Comparison of ENCODE assay signal across 8 cellular contexts in the genomic region with DNA sequence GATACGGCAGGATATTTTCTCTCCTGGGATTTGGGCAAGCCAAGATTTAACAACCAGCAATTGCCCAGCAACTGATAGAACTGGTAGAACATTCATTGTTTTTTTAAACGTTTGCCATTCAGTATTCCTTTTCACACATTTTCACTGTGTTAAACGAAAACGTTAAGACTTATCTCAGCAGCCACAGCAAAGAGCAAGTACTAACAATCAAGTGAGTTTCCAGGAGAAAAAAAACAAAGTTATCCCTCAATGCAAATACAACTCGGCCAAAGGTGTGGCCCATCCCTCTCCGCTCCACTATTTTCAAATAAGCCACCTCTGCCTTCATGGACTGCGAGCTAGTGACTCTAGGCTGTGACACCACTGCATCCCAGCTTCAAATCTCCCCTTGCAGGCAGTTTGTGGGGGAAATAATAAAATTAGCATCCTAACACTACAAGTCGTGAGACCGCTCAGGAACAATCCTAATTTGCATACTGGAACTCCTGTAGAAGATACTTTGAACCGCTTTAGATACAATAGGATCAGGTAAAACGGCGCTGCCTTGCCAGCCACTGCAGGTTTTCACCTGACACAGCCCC. TPM values are rescaled to one million over a fixed set of nuclear protein-coding genes. Genes with fewer than 3 reads are reported as not detected.
DNase-seq lines count a peak whose midpoint lies in the region; ATAC-seq and TF ChIP-seq lines count a peak whose summit lies in the region.

No MANE protein-coding gene starts in this region.

- no peak overlapping the region for H3K9ac ChIP-seq in HUES48 (ENCODE audit: low read depth, low read length)

- H3K4me3 ChIP-seq in HUES48 (ENCODE audit: low read depth, low read length) (peak overlapping the region; percentile 72), lower lobe of right lung (peak overlapping the region; percentile 70), vagina (peak overlapping the region; percentile 79 to 81)

- peak in 1 of 2 donors; percentile 1 for ATAC-seq in lower lobe of right lung

- peak overlapping the region; percentile 92 for H3K4me3 Mint-ChIP-seq in activated T-cell treated with anti-CD3 and anti-CD28 coated beads, Interleukin-2, amount 50 U/mL, for 24 hours
- peak overlapping the region; percentile 89 to 94 (median 92) for H3K4me3 Mint-ChIP-seq in brain

- H3K36me3 ChIP-seq in HUES48 (ENCODE audit: control insufficient read depth, insufficient read depth, low read length) = no peaks in the 10 kb centered on the region
- no peaks in the 10 kb centered on the region for H3K36me3 ChIP-seq in lower lobe of right lung
- H3K36me3 ChIP-seq in vagina = no peaks in the 10 kb centered on the region

- no peak for TF ChIP-seq POLR2A in vagina (IDR thresholded peaks at IDR 0.05)

- H3K27ac ChIP-seq in HUES48 (ENCODE audit: low read depth, low read length) = peak overlapping the region; percentile 15
- H3K27ac ChIP-seq in lower lobe of right lung = peak overlapping the region; percentile 82
- peak overlapping the region; percentile 81 for H3K27ac ChIP-seq in vagina

- no peaks in the 10 kb centered on the region; the same call in 1 of the 2 replicates for H3K27me3 ChIP-seq in HUES48 (ENCODE audit: control insufficient read depth, insufficient read depth, low read length)
- no peaks in the 10 kb centered on the region for H3K27me3 ChIP-seq in lower lobe of right lung (ENCODE audit: low read depth)
- no peaks in the 10 kb centered on the region for H3K27me3 ChIP-seq in vagina

- DNase-seq in activated T-cell treated with anti-CD3 and anti-CD28 coated beads, Interleukin-2, amount 50 U/mL, for 24 hours = no peak
- no peak for DNase-seq in activated T-cell treated with anti-CD3 and anti-CD28 coated beads, Interleukin-2, amount 50 U/mL, for 1 hour
- DNase-seq in lower lobe of right lung = no peak
- DNase-seq in vagina (ENCODE audit: extremely low spot score in 2 of 2) = no peak
- DNase-seq in NCI-H187 treated with DMSO at 0.1 percent for 48 hours (lab: John Stamatoyannopoulos, UW) = no peak
- DNase-seq in activated CD4-positive, alpha-beta T cell treated with anti-CD3 and anti-CD28 coated beads, Interleukin-2, amount 50 U/mL, for 48 hours = no peak

- H3K27me3 Mint-ChIP-seq in activated T-cell treated with anti-CD3 and anti-CD28 coated beads, Interleukin-2, amount 50 U/mL, for 24 hours = peaks cover 14% of the 10 kb centered on the region
- peaks cover 18% of the 10 kb centered on the region for H3K27me3 Mint-ChIP-seq in brain

- no peaks in the 10 kb centered on the region for H3K9me3 Mint-ChIP-seq in activated T-cell treated with anti-CD3 and anti-CD28 coated beads, Interleukin-2, amount 50 U/mL, for 24 hours
- H3K9me3 Mint-ChIP-seq in brain = no peaks in the 10 kb centered on the region

- intact Hi-C loops in lower lobe of right lung (cut with DNase I) = no loop called here
- intact Hi-C loops in vagina (cut with DNase I) = no loop called here

- TF ChIP-seq CTCF in brain (conservative IDR thresholded peaks at IDR 0.05) = no peak
- no peak for TF ChIP-seq CTCF in lower lobe of right lung (IDR thresholded peaks at IDR 0.05)
- peak in 1 of 3 experiments; percentile 14 for TF ChIP-seq CTCF in vagina (IDR thresholded peaks at IDR 0.05)

- H3K4me1 ChIP-seq in HUES48 (ENCODE audit: control insufficient read depth, insufficient read depth, low read length) (peaks cover 23% of the 10 kb centered on the region), lower lobe of right lung (peaks cover 36% of the 10 kb centered on the region), vagina (peaks cover 33% of the 10 kb centered on the region)

- H3K9me3 ChIP-seq in HUES48 (ENCODE audit: control insufficient read depth, insufficient read depth, low read length) = no peaks in the 10 kb centered on the region
- H3K9me3 ChIP-seq in lower lobe of right lung = no peaks in the 10 kb centered on the region
- no peaks in the 10 kb centered on the region for H3K9me3 ChIP-seq in vagina

- H3K27ac Mint-ChIP-seq in activated T-cell treated with anti-CD3 and anti-CD28 coated beads, Interleukin-2, amount 50 U/mL, for 24 hours = peak overlapping the region; percentile 95
- peak overlapping the region; percentile 30 to 96 (median 91) for H3K27ac Mint-ChIP-seq in brain

- peaks cover 35% of the 10 kb centered on the region for H3K36me3 Mint-ChIP-seq in activated T-cell treated with anti-CD3 and anti-CD28 coated beads, Interleukin-2, amount 50 U/mL, for 24 hours (ENCODE audit: low read depth)
- H3K36me3 Mint-ChIP-seq in brain = no peaks in the 10 kb centered on the region

- peaks cover 50% of the 10 kb centered on the region for H3K4me1 Mint-ChIP-seq in activated T-cell treated with anti-CD3 and anti-CD28 coated beads, Interleukin-2, amount 50 U/mL, for 24 hours (ENCODE audit: low read depth)
- H3K4me1 Mint-ChIP-seq in brain = peaks cover 58% of the 10 kb centered on the region

RNA-seq across cellular contexts. Expression of gene RFXAP, which starts 0.4 kb away (rescaled TPM):
- 2.6 TPM for polyA plus RNA-seq in brain (ENCODE audit: insufficient read depth, low read depth, low replicate concordance)
- 5.4 TPM for total RNA-seq in lower lobe of right lung
- 7.4 TPM for total RNA-seq in vagina

Comparison
In these comparisons a context has a peak if more than half of its experiments do, and no peak if none do; other contexts are left out.
1. H3K27ac ChIP-seq: peak in every context shown above with its lines; median percentile 82 in lower lobe of right lung; 81 in vagina; 15 in HUES48.